Comparison of ENCODE assay signal across 11 cellular contexts in genomic region chr20:47125553-47126373, GRCh38.
A peak's percentile ranks its signal among the peaks of the same experiment; 100 is the strongest.
DNase-seq lines count a peak whose midpoint lies in the region; ATAC-seq and TF ChIP-seq lines count a peak whose summit lies in the region.
"Had no signal": no experiment of that assay in that cellular context is flagged by ENCODE, and none has a peak within 500 bp of the region (broad histone marks: within the 10 kb centered on the region; RNA-seq: fewer than 3 reads in every experiment).

No MANE protein-coding gene starts in this region.

- no peak overlapping the region for H2AK5ac ChIP-seq in mesendoderm (ENCODE audit: low read length)

- H3K18ac ChIP-seq in mesendoderm (ENCODE audit: low read length): no peak overlapping the region

- intact Hi-C loops in vagina (cut with DNase I): no loop called here

- H3K27ac ChIP-seq in mesendoderm (ENCODE audit: low read depth, low read length): peak overlapping the region; percentile 14
- H3K27ac ChIP-seq in vagina: peak overlapping the region; percentile 79
- H3K27ac ChIP-seq: colonic mucosa had no signal

- H3K79me1 ChIP-seq in mesendoderm (ENCODE audit: low read length): no peaks in the 10 kb centered on the region

- no peak overlapping the region for H4K5ac ChIP-seq in mesendoderm (ENCODE audit: low read length)

- H3K4me1 ChIP-seq in mesendoderm (ENCODE audit: control insufficient read depth, low read depth, low read length): peaks cover 2% of the 10 kb centered on the region
- H3K4me1 ChIP-seq in vagina: peaks cover 36% of the 10 kb centered on the region
- H3K4me1 ChIP-seq: colonic mucosa had no signal

- H2BK15ac ChIP-seq in mesendoderm (replicated peaks; ENCODE audit: low read depth): no peak overlapping the region

- DNase-seq in NCI-H2196 (lab: John Stamatoyannopoulos, UW; ENCODE audit: unreplicated experiment) (peak; percentile 17), NCI-H2196 treated with DMSO at 0.1 percent for 48 hours (lab: John Stamatoyannopoulos, UW; ENCODE audit: unreplicated experiment) (no peak), choroid plexus epithelial cell (ENCODE audit: low read depth) (peak; percentile 55), mesendoderm (peak; percentile 11), vagina (ENCODE audit: extremely low spot score in 2 of 2) (no peak)
- DNase-seq: 8988T; activated CD4-positive, alpha-beta T cell treated with anti-CD3 and anti-CD28 coated beads, Interleukin-2, amount 50 U/mL, for 48 hours; colonic mucosa had no signal

- H3K9me3 ChIP-seq in vagina: no peaks in the 10 kb centered on the region
- H3K9me3 ChIP-seq: colonic mucosa had no signal

- no peaks in the 10 kb centered on the region for H3K79me2 ChIP-seq in mesendoderm (ENCODE audit: control insufficient read depth, insufficient read depth, low read length)

- H3K23ac ChIP-seq in mesendoderm (ENCODE audit: low read length): no peak overlapping the region

- H3K36me3 ChIP-seq in mesendoderm (ENCODE audit: control insufficient read depth, insufficient read depth, low read length) (no peaks in the 10 kb centered on the region), vagina (no peaks in the 10 kb centered on the region)
- H3K36me3 ChIP-seq: colonic mucosa had no signal

- H3K4ac ChIP-seq in mesendoderm (ENCODE audit: low read depth, low read length): no peak overlapping the region

- no peak overlapping the region for H2BK120ac ChIP-seq in mesendoderm (ENCODE audit: low read depth, low read length)

- H3K4me2 ChIP-seq in mesendoderm (ENCODE audit: low read length): no peak overlapping the region

- no peak overlapping the region for H4K8ac ChIP-seq in mesendoderm (ENCODE audit: low read depth, low read length)

- H3K56ac ChIP-seq in mesendoderm (ENCODE audit: low read length): peak overlapping the region; percentile 15

- TF ChIP-seq CTCF in choroid plexus epithelial cell (conservative IDR thresholded peaks at IDR 0.05; ENCODE audit: low read depth, low read length) (no peak), vagina (IDR thresholded peaks at IDR 0.05) (no peak)

- ATAC-seq in HG03460 (IDR thresholded peaks at IDR 0.05; ENCODE audit: unreplicated experiment): no peak
- ATAC-seq in GM19351 (IDR thresholded peaks at IDR 0.05; ENCODE audit: unreplicated experiment): no peak
- ATAC-seq in HG02852 (IDR thresholded peaks at IDR 0.05; ENCODE audit: unreplicated experiment): no peak

- H2BK5ac ChIP-seq in mesendoderm (ENCODE audit: low read length): no peak overlapping the region

- no CpG with 5 or more reads among the region's 15 CpGs for WGBS in mesendoderm (ENCODE audit: extremely low coverage, insufficient coverage, low lambda C conversion rate)

- no peak overlapping the region for H3K4me3 ChIP-seq in choroid plexus epithelial cell (ENCODE audit: low read depth, low read length)
- H3K4me3 ChIP-seq in mesendoderm (ENCODE audit: low read length): no peak overlapping the region
- no peak overlapping the region for H3K4me3 ChIP-seq in vagina
- H3K4me3 ChIP-seq: colonic mucosa had no signal

- no peaks in the 10 kb centered on the region for H3K27me3 ChIP-seq in mesendoderm (ENCODE audit: insufficient read depth, low read length, poor library complexity)
- no peaks in the 10 kb centered on the region for H3K27me3 ChIP-seq in vagina
- H3K27me3 ChIP-seq: colonic mucosa had no signal

- no peak for TF ChIP-seq POLR2A in vagina (IDR thresholded peaks at IDR 0.05)

- H3K9ac ChIP-seq in mesendoderm (ENCODE audit: low read length): no peak overlapping the region

Comparison
In these comparisons a context has a peak if more than half of its experiments do, and no peak if none do; other contexts are left out.
1. DNase-seq: peak in NCI-H2196 (single experiment), choroid plexus epithelial cell (single experiment) and mesendoderm (single experiment); none in NCI-H2196 treated with DMSO at 0.1 percent for 48 hours (single experiment) and vagina (0 of 2).